Comparison of ENCODE assay signal across 1 cellular context in genomic region chrX:46444011-46444410, GRCh38.
TF ChIP-seq lines count a peak whose summit lies in the region.

No MANE protein-coding gene starts in this region.

TF ChIP-seq in IMR-90, 13 proteins besides CTCF, POLR2A, EP300 and RAD21 (continued from another document):
- TF ChIP-seq MAZ (IDR thresholded peaks at IDR 0.05; ENCODE audit: borderline replicate concordance, low read depth, low read length) = no peak
- TF ChIP-seq SMC3 (IDR thresholded peaks at IDR 0.05; ENCODE audit: low read depth, low read length) = no peak
